In genomic region chr1:55781003-55781402, GRCh38 we compare ENCODE assay signal across 30 cellular contexts.
"Had no signal": no experiment of that assay in that cellular context is flagged by ENCODE, and none has a peak within 500 bp of the region (broad histone marks: within the 10 kb centered on the region; RNA-seq: fewer than 3 reads in every experiment).

No MANE protein-coding gene starts in this region.

- DNase-seq: activated B cell treated with CpG ODN at 0.5 μM for 24 hours; activated CD4-positive, alpha-beta T cell treated with anti-CD3 and anti-CD28 coated beads for 48 hours; activated CD4-positive, alpha-beta T cell treated with anti-CD3 and anti-CD28 coated beads, Interleukin-2, amount 50 U/mL, for 1 hour; activated CD4-positive, alpha-beta T cell treated with anti-CD3 and anti-CD28 coated beads, Interleukin-2, amount 50 U/mL, for 48 hours; activated CD8-positive, alpha-beta memory T cell treated with anti-CD3 and anti-CD28 coated beads, Interleukin-2, amount 10 ng/mL, durations not matched to agents 7 days and 5 days; activated CD8-positive, alpha-beta memory T cell treated with anti-CD3 and anti-CD28 coated beads, Interleukin-2, amount 50 U/mL, for 4 hours; activated CD8-positive, alpha-beta T cell treated with anti-CD3 and anti-CD28 coated beads for 36 hours; activated effector memory CD4-positive, alpha-beta T cell treated with anti-CD3 and anti-CD28 coated beads, Interleukin-2, amount 50 U/mL, for 16 hours; activated naive CD4-positive, alpha-beta T cell treated with anti-CD3 and anti-CD28 coated beads for 36 hours; activated naive CD8-positive, alpha-beta T cell treated with anti-CD3 and anti-CD28 coated beads for 36 hours; activated naive CD8-positive, alpha-beta T cell treated with anti-CD3 and anti-CD28 coated beads, Interleukin-2, amount 50 U/mL, for 24 hours; activated T-cell treated with anti-CD3 and anti-CD28 coated beads, Interleukin-2, amount 50 U/mL, for 1 hour; activated T-cell treated with anti-CD3 and anti-CD28 coated beads, Interleukin-2, amount 50 U/mL, for 48 hours; adrenal gland; amygdala; aorta; body of pancreas; caudate nucleus; cortex of kidney; dermis blood vessel endothelial cell; effector CD4-positive, alpha-beta T cell; effector memory CD8-positive, alpha-beta T cell; erythroblast; foreskin keratinocyte; gastrocnemius medialis; glutamatergic neuron; heart left ventricle; WERI-Rb-1 had no signal

- ATAC-seq: activated CD4-positive, CD25-positive, alpha-beta regulatory T cell treated with anti-CD3 and anti-CD28 coated beads, Interleukin-2, amount 50 U/mL, for 24 hours; activated CD8-positive, alpha-beta memory T cell treated with anti-CD3 and anti-CD28 coated beads, Interleukin-2, amount 10 ng/mL, durations not matched to agents 7 days and 5 days; activated CD8-positive, alpha-beta T cell treated with anti-CD3 and anti-CD28 coated beads for 36 hours; activated naive CD8-positive, alpha-beta T cell treated with anti-CD3 and anti-CD28 coated beads, Interleukin-2, amount 50 U/mL, for 24 hours; body of pancreas; effector memory CD8-positive, alpha-beta T cell had no signal

- H3K27me3 ChIP-seq: adrenal gland, body of pancreas, esophagus muscularis mucosa, foreskin keratinocyte, gastrocnemius medialis, heart left ventricle had no signal

- H3K27ac ChIP-seq: adrenal gland, body of pancreas, esophagus muscularis mucosa, foreskin keratinocyte, gastrocnemius medialis, WERI-Rb-1 had no signal

- H3K4me3 ChIP-seq: adrenal gland, body of pancreas, esophagus muscularis mucosa, gastrocnemius medialis, heart left ventricle had no signal

- H3K4me1 ChIP-seq: adrenal gland, body of pancreas had no signal

- H3K9me3 ChIP-seq: adrenal gland, body of pancreas, esophagus muscularis mucosa, gastrocnemius medialis, heart left ventricle had no signal

- H3K36me3 ChIP-seq: adrenal gland, esophagus muscularis mucosa, gastrocnemius medialis, heart left ventricle, WERI-Rb-1 had no signal
